ENCODE assay signal across 14 cellular contexts in the genomic region with DNA sequence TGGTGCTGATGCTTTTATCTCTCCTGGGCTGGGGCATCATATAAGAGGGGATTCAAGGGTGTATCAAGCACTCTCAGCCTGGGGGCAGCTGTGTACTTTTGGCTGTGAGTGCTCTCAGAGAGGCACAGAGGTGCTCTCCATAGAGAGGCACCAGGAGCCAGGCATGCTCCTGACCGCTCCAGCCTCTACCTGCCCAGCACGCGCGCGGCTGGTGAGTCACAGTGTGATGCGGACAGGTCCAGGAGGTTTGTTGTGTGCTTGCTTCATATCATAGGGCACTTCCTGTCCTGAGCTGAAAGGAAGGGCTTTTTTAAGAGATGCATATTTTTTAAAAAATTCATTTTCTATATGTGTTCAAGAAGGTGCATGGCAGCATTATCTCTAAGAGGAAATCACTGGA.
DNase-seq lines count a peak whose midpoint lies in the region; ATAC-seq and TF ChIP-seq lines count a peak whose summit lies in the region.
"Had no signal": no experiment of that assay in that cellular context is flagged by ENCODE, and none has a peak within 500 bp of the region (broad histone marks: within the 10 kb centered on the region; RNA-seq: fewer than 3 reads in every experiment).

No MANE protein-coding gene starts in this region.

- no peak overlapping the region for H2AK9ac ChIP-seq in IMR-90 (replicated peaks; ENCODE audit: low read depth, low read length, poor library complexity)

- no peaks in the 10 kb centered on the region for H4K20me1 ChIP-seq in IMR-90 (ENCODE audit: insufficient read depth, low read length)

- no peak overlapping the region for H3K4me3 ChIP-seq in IMR-90 (ENCODE audit: insufficient read depth, low read depth, low read length)
- H3K4me3 ChIP-seq in mesenchymal stem cell (ENCODE audit: insufficient read depth in 1 of 2, low read depth in 1 of 2, low read length in 2 of 2) = no peak overlapping the region
- H3K4me3 ChIP-seq: dorsolateral prefrontal cortex, psoas muscle had no signal

- CTCF ChIA-PET in IMR-90 (lab: Yijun Ruan, JAX) = interaction anchor here (0.8 kb wide), 1 partner anchor 38 kb away, joined by 5 read pairs; no protein-coding TSS in a partner anchor
- CTCF ChIA-PET in RWPE1 (lab: Yijun Ruan, JAX) = interaction anchor here (0.7 to 1.0 kb wide), 2 partner anchors 38 to 93 kb away, joined by 3 to 4 read pairs; partner anchors contain the start of gene BCAR3

- H4K5ac ChIP-seq in IMR-90 (ENCODE audit: low read depth, low read length) = no peak overlapping the region

- H2BK20ac ChIP-seq in IMR-90 (ENCODE audit: low read depth, low read length) = no peak overlapping the region

- 0 out of 2 replicates have a peak, but pooled peaks cover 5% of the 10 kb centered on the region for H3K9me1 ChIP-seq in IMR-90 (ENCODE audit: insufficient read depth, low read length)

- in situ Hi-C loops in IMR-90 (cut with MboI; ENCODE audit: low sequenced_read_pairs) = no loop called here

- peak overlapping the region; percentile 34 for H2AFZ ChIP-seq in IMR-90 (replicated peaks; ENCODE audit: low read length, poor library complexity)
- no peak overlapping the region for H2AFZ ChIP-seq in mesenchymal stem cell (ENCODE audit: low read depth, low read length)

- H2AK5ac ChIP-seq in IMR-90 (ENCODE audit: low read depth, low read length) (peak overlapping the region; percentile 57; the same call in 1 of the 2 replicates), mesenchymal stem cell (ENCODE audit: low read length, severe bottlenecking) (no peak overlapping the region)

- H3K27ac ChIP-seq in IMR-90 (ENCODE audit: insufficient read depth, low read length) (no peak overlapping the region), RWPE1 (peak overlapping the region; percentile 81), mesenchymal stem cell (ENCODE audit: low read length, poor library complexity, severe bottlenecking) (no peak overlapping the region)
- H3K27ac ChIP-seq: dorsolateral prefrontal cortex, psoas muscle had no signal

- H2BK12ac ChIP-seq in mesenchymal stem cell (ENCODE audit: low read length in 2 of 2) = peak overlapping the region; percentile 51 to 84

- no peak for TF ChIP-seq POLR2A in IMR-90 (IDR thresholded peaks at IDR 0.05; ENCODE audit: low read depth, low read length)

- H3K9me3 ChIP-seq in IMR-90 (ENCODE audit: control insufficient read depth, insufficient read depth, low read length) (no peaks in the 10 kb centered on the region), mesenchymal stem cell (ENCODE audit: control insufficient read depth, low read length) (no peaks in the 10 kb centered on the region)
- H3K9me3 ChIP-seq: psoas muscle had no signal

- H2BK15ac ChIP-seq in IMR-90 (ENCODE audit: low read depth, low read length) (peak overlapping the region; percentile 40; the same call in 1 of the 3 replicates), mesenchymal stem cell (ENCODE audit: low read depth, poor library complexity, severe bottlenecking) (peak overlapping the region; percentile 69)

- BruUV-seq in IMR-90 (replicated peaks; lab: Mats Ljungman, UMichigan) = no TSS peak

- H3K4me2 ChIP-seq in IMR-90 (ENCODE audit: low read depth, low read length) = no peak overlapping the region
- H3K4me2 ChIP-seq in mesenchymal stem cell (ENCODE audit: low read length, poor library complexity, severe bottlenecking) = no peak overlapping the region

- peak; percentile 91 for DNase-seq in DMS79 (lab: John Stamatoyannopoulos, UW)
- DNase-seq in IMR-90 = no peak
- DNase-seq in RWPE1 (ENCODE audit: low spot score) = peak; percentile 78
- no peak for DNase-seq in mesenchymal stem cell
- DNase-seq: activated CD4-positive, alpha-beta T cell treated with anti-CD3 and anti-CD28 coated beads, Interleukin-2, amount 50 U/mL, for 1 hour; activated T-cell treated with anti-CD3 and anti-CD28 coated beads, Interleukin-2, amount 50 U/mL, for 1 hour; DND-41; dorsolateral prefrontal cortex; GOT3; psoas muscle; stimulated activated naive CD8-positive, alpha-beta T cell treated with anti-CD3 and anti-CD28 coated beads, Interleukin-15, amount 100 ng/mL, for 72 hours had no signal

- H3K9ac ChIP-seq in IMR-90 (ENCODE audit: low read depth, low read length) (no peak overlapping the region), mesenchymal stem cell (ENCODE audit: low read length) (no peak overlapping the region)

- WGBS in IMR-90 (ENCODE audit: extremely low coverage in 2 of 2, insufficient read length in 1 of 2), 2 experiments = no CpG with 5 or more reads among the region's 6 CpGs
- 87% methylated on average over 6 of the region's 6 CpGs for WGBS in mesenchymal stem cell

- no peaks in the 10 kb centered on the region for H3K36me3 ChIP-seq in IMR-90 (ENCODE audit: control insufficient read depth, insufficient read depth, low read length)
- no peaks in the 10 kb centered on the region for H3K36me3 ChIP-seq in mesenchymal stem cell (ENCODE audit: control insufficient read depth in 1 of 2, insufficient read depth in 2 of 2, low read depth in 1 of 2, low read length in 2 of 2)

- H3K56ac ChIP-seq in IMR-90 (ENCODE audit: extremely low read depth, insufficient read depth, low read length) = no peak overlapping the region

- H3K79me1 ChIP-seq in IMR-90 (ENCODE audit: low read depth in 1 of 2, low read length in 2 of 2) (no peaks in the 10 kb centered on the region), mesenchymal stem cell (replicated peaks; ENCODE audit: low read length, poor library complexity, severe bottlenecking) (no peaks in the 10 kb centered on the region)

- H3K4ac ChIP-seq in IMR-90 (ENCODE audit: low read depth, low read length) = no peak overlapping the region
- no peak overlapping the region for H3K4ac ChIP-seq in mesenchymal stem cell (ENCODE audit: low read depth in 1 of 2, low read length in 2 of 2)

- H2BK5ac ChIP-seq in IMR-90 (ENCODE audit: low read depth, low read length, poor library complexity, severe bottlenecking) (no peak overlapping the region), mesenchymal stem cell (ENCODE audit: low read depth, low read length, poor library complexity, severe bottlenecking) (no peak overlapping the region)

- no peak for TF ChIP-seq CTCF in IMR-90 (conservative IDR thresholded peaks at IDR 0.05; ENCODE audit: low read depth, low read length)
- no peak for TF ChIP-seq CTCF in RWPE1 (conservative IDR thresholded peaks at IDR 0.05; ENCODE audit: low read depth)

- ATAC-seq in IMR-90 (ENCODE audit: low read depth) (no peak), GM21786 (IDR thresholded peaks at IDR 0.05; ENCODE audit: unreplicated experiment) (no peak), GM19463 (IDR thresholded peaks at IDR 0.05; ENCODE audit: unreplicated experiment) (no peak), HG03439 (IDR thresholded peaks at IDR 0.05; ENCODE audit: unreplicated experiment) (no peak)
- ATAC-seq: stimulated activated naive CD8-positive, alpha-beta T cell treated with anti-CD3 and anti-CD28 coated beads, Interleukin-15, amount 100 ng/mL, for 72 hours had no signal

- dilution Hi-C loops in IMR-90 (cut with HindIII; ENCODE audit: low sequenced_read_pairs, unreplicated experiment) = no loop called here

- H4K8ac ChIP-seq in IMR-90 (ENCODE audit: low read depth in 2 of 2, low read length in 2 of 2) = no peak overlapping the region
- H4K8ac ChIP-seq in mesenchymal stem cell (ENCODE audit: low read length) = peak overlapping the region; percentile 54

- H3K23ac ChIP-seq in IMR-90 (ENCODE audit: low read depth, low read length) (no peak overlapping the region), mesenchymal stem cell (ENCODE audit: low read length in 2 of 2) (no peak overlapping the region)

- no peak overlapping the region; the same call in 1 of the 2 replicates for H4K91ac ChIP-seq in IMR-90 (ENCODE audit: insufficient read depth, low read depth, low read length)
- peak overlapping the region; percentile 90 for H4K91ac ChIP-seq in mesenchymal stem cell (ENCODE audit: low read length)

- no peak for TF ChIP-seq RAD21 in IMR-90 (IDR thresholded peaks at IDR 0.05; ENCODE audit: low read length)

- peak overlapping the region; percentile 2; the same call in 1 of the 2 replicates for H2BK120ac ChIP-seq in IMR-90 (ENCODE audit: low read depth, low read length)
- peak overlapping the region; percentile 19 for H2BK120ac ChIP-seq in mesenchymal stem cell (ENCODE audit: low read depth, low read length)

- no peak overlapping the region for H3K14ac ChIP-seq in IMR-90 (replicated peaks; ENCODE audit: low read depth, low read length)
- no peak overlapping the region for H3K14ac ChIP-seq in mesenchymal stem cell (ENCODE audit: low read length in 2 of 2)

- intact Hi-C loops in IMR-90 (cut with micrococcal nuclease) = no loop called here

- H3K4me1 ChIP-seq in IMR-90 (ENCODE audit: control insufficient read depth, insufficient read depth, low read length) (peaks cover 16% of the 10 kb centered on the region), mesenchymal stem cell (ENCODE audit: control insufficient read depth, insufficient read depth, low read depth, low read length) (peaks cover 6% of the 10 kb centered on the region)

- H3K18ac ChIP-seq in IMR-90 (ENCODE audit: low read depth, low read length) (no peak overlapping the region; the same call in 1 of the 2 replicates), mesenchymal stem cell (ENCODE audit: low read depth in 1 of 2, low read length in 2 of 2) (peak overlapping the region; percentile 33 to 96)

- POLR2A ChIA-PET in IMR-90 (lab: Charles Lee; ENCODE audit: unreplicated experiment) = no interaction called here
- POLR2A ChIA-PET in RWPE1 (lab: Yijun Ruan, JAX; ENCODE audit: low non-redundant PET) = no interaction called here

- peaks cover 11% of the 10 kb centered on the region; the same call in 1 of the 2 replicates for H3K27me3 ChIP-seq in IMR-90 (ENCODE audit: control insufficient read depth, insufficient read depth, low read length)
- H3K27me3 ChIP-seq in mesenchymal stem cell (ENCODE audit: control insufficient read depth in 1 of 2, insufficient read depth in 1 of 2, low read length in 2 of 2) = peaks cover 0 to 3% of the 10 kb centered on the region in 2 experiments

TF ChIP-seq in IMR-90, 13 proteins besides CTCF, POLR2A, EP300 and RAD21 (continues in another document):
- TF ChIP-seq ELK1 (IDR thresholded peaks at IDR 0.05; ENCODE audit: borderline replicate concordance, low read depth, low read length) = no peak
- no peak for TF ChIP-seq SMC3 (IDR thresholded peaks at IDR 0.05; ENCODE audit: low read depth, low read length)
- TF ChIP-seq RCOR1 (IDR thresholded peaks at IDR 0.05; ENCODE audit: insufficient replicate concordance, low read length) = no peak
- TF ChIP-seq FOS (IDR thresholded peaks at IDR 0.05; ENCODE audit: low read depth, low read length) = no peak

Comparison
In these comparisons a context has a peak if more than half of its experiments do, and no peak if none do; other contexts are left out.
1. DNase-seq: peak in DMS79 (single experiment) and RWPE1 (single experiment); none in IMR-90 (single experiment) and mesenchymal stem cell (single experiment).